In genomic region chr18:46421973-46422551, GRCh38 we compare ENCODE assay signal across 15 cellular contexts.
DNase-seq lines count a peak whose midpoint lies in the region; ATAC-seq, FAIRE-seq and TF ChIP-seq lines count a peak whose summit lies in the region.
"Had no signal": no experiment of that assay in that cellular context is flagged by ENCODE, and none has a peak within 500 bp of the region (broad histone marks: within the 10 kb centered on the region; RNA-seq: fewer than 3 reads in every experiment).

No MANE protein-coding gene starts in this region.

- TF ChIP-seq POLR2A in HepG2 (IDR thresholded peaks at IDR 0.05; ENCODE audit: insufficient read depth in 1 of 2, low read depth in 2 of 2, low read length in 2 of 2), result no peak

- no peak for TF ChIP-seq RAD21 in liver (IDR thresholded peaks at IDR 0.05)
- TF ChIP-seq RAD21 in HepG2 (CRISPR knock-in tag; IDR thresholded peaks at IDR 0.05), result no peak

- H3K27me3 ChIP-seq in liver (ENCODE audit: control insufficient read depth in 4 of 4, insufficient read depth in 4 of 4, low read length in 3 of 4) (no peaks in the 10 kb centered on the region), HepG2 (ENCODE audit: control insufficient read depth in 1 of 2, insufficient read depth in 2 of 2, low read length in 2 of 2) (peaks cover 0 to 14% of the 10 kb centered on the region in 2 experiments; a peak in 3 of 5 replicates), skeletal muscle tissue (ENCODE audit: control insufficient read depth in 3 of 3, insufficient read depth in 3 of 3, low read length in 3 of 3) (no peaks in the 10 kb centered on the region)

- H3K9me3 ChIP-seq in liver (ENCODE audit: control insufficient read depth in 4 of 4, low read length in 3 of 4) (no peaks in the 10 kb centered on the region), HepG2 (ENCODE audit: low read length) (no peaks in the 10 kb centered on the region), skeletal muscle tissue (ENCODE audit: control insufficient read depth in 3 of 3, low read length in 3 of 3) (no peaks in the 10 kb centered on the region)
- H3K9me3 ChIP-seq: A549 had no signal

- 60% methylated on average over 7 of the region's 7 CpGs for WGBS in liver
- 1% methylated on average over 4 of the region's 7 CpGs for WGBS in HepG2 (ENCODE audit: low lambda C conversion rate)

- no peaks in the 10 kb centered on the region for H3K79me2 ChIP-seq in HepG2 (ENCODE audit: insufficient read depth, low read length)

- no peak overlapping the region for H3K4me2 ChIP-seq in HepG2 (ENCODE audit: low read depth, low read length)
- H3K4me2 ChIP-seq: A549 had no signal

- H3K4me1 ChIP-seq in liver (ENCODE audit: control insufficient read depth in 4 of 4, insufficient read depth in 4 of 4, low read length in 3 of 4) (peaks cover 19 to 43% (median 36%) of the 10 kb centered on the region in 4 donors), HepG2 (ENCODE audit: insufficient read depth, low read length) (no peaks in the 10 kb centered on the region), skeletal muscle tissue (ENCODE audit: control insufficient read depth in 3 of 3, insufficient read depth in 3 of 3, low read length in 3 of 3) (peaks cover 47 to 72% (median 67%) of the 10 kb centered on the region in 3 donors)
- H3K4me1 ChIP-seq: A549 had no signal

- POLR2A ChIA-PET in HepG2 (lab: Yijun Ruan, JAX), result no interaction called here
- POLR2A ChIA-PET in RWPE1 (lab: Yijun Ruan, JAX; ENCODE audit: low non-redundant PET), result no interaction called here
- POLR2A ChIA-PET in naive thymus-derived CD8-positive, alpha-beta T cell (lab: Charles Lee), result no interaction called here

- no peak overlapping the region for H3K4me3 ChIP-seq in liver (ENCODE audit: low read depth in 1 of 3, low read length in 3 of 3)
- no peak overlapping the region for H3K4me3 ChIP-seq in HepG2 (replicated peaks in 1 of 3; ENCODE audit: insufficient read depth in 1 of 3, low read depth in 2 of 3, low read length in 3 of 3)
- peak overlapping the region in 1 of 3 donors; percentile 0 for H3K4me3 ChIP-seq in skeletal muscle tissue (ENCODE audit: low read length in 3 of 3)
- H3K4me3 ChIP-seq: A549 had no signal

- no peak overlapping the region for H2AFZ ChIP-seq in HepG2 (ENCODE audit: low read length)

- ATAC-seq in HepG2, result no peak
- peak; percentile 58 for ATAC-seq in left colon
- ATAC-seq in naive thymus-derived CD8-positive, alpha-beta T cell, result no peak
- ATAC-seq in GM19467 (IDR thresholded peaks at IDR 0.05; ENCODE audit: unreplicated experiment), result no peak
- ATAC-seq in HG03108 (IDR thresholded peaks at IDR 0.05; ENCODE audit: unreplicated experiment), result no peak
- ATAC-seq: A549 had no signal

- H3K27me3 Mint-ChIP-seq in naive thymus-derived CD8-positive, alpha-beta T cell, result peaks cover 0 to 3% (median 0%) of the 10 kb centered on the region in 5 donors

- FAIRE-seq in HepG2 (lab: Jason Lieb, UNC), result no peak
- FAIRE-seq: A549 had no signal

- H3K36me3 ChIP-seq in liver (ENCODE audit: control insufficient read depth in 4 of 4, insufficient read depth in 3 of 4, low read depth in 1 of 4, low read length in 3 of 4) (no peaks in the 10 kb centered on the region), HepG2 (replicated peaks in 1 of 2; ENCODE audit: control insufficient read depth in 1 of 2, insufficient read depth in 2 of 2, low read length in 2 of 2) (no peaks in the 10 kb centered on the region), skeletal muscle tissue (ENCODE audit: control insufficient read depth in 3 of 3, insufficient read depth in 3 of 3, low read length in 3 of 3) (no peaks in the 10 kb centered on the region)

- CTCF ChIA-PET in HepG2 (lab: Yijun Ruan, JAX; ENCODE audit: low intra/inter-chr PET ratio, low total read pairs), result no interaction called here
- CTCF ChIA-PET in RWPE1 (lab: Yijun Ruan, JAX), result no interaction called here

- no peaks in the 10 kb centered on the region for H4K20me1 ChIP-seq in HepG2 (ENCODE audit: insufficient read depth, low read length)

- peaks cover 2 to 17% (median 14%) of the 10 kb centered on the region in 4 donors for H3K4me1 Mint-ChIP-seq in naive thymus-derived CD8-positive, alpha-beta T cell
- H3K4me1 Mint-ChIP-seq: CD14-positive monocyte had no signal

- DNase-seq in HepG2 (ENCODE audit: low spot score) (no peak), RWPE1 (ENCODE audit: low spot score) (no peak), left colon (no peak)
- DNase-seq in naive thymus-derived CD8-positive, alpha-beta T cell, result no peak
- DNase-seq: COR-L47, H7, NCI-H1417 treated with DMSO at 0.1 percent for 48 hours, NCI-H2029 treated with DMSO at 0.1 percent for 48 hours, NCI-H446 treated with DMSO at 0.1 percent for 48 hours had no signal

- no peaks in the 10 kb centered on the region for H3K36me3 Mint-ChIP-seq in naive thymus-derived CD8-positive, alpha-beta T cell
- H3K36me3 Mint-ChIP-seq: CD14-positive monocyte had no signal

- H3K9me3 Mint-ChIP-seq in naive thymus-derived CD8-positive, alpha-beta T cell, result no peaks in the 10 kb centered on the region
- H3K9me3 Mint-ChIP-seq: CD14-positive monocyte had no signal

- in situ Hi-C loops in HepG2 (cut with HindIII; ENCODE audit: extremely low pct_ligation_motif_present, low pct_unique_long_range_greater_than_20kb), result no loop called here

- peak overlapping the region in 1 of 10 donors; percentile 43 for H3K4me3 Mint-ChIP-seq in naive thymus-derived CD8-positive, alpha-beta T cell
- H3K4me3 Mint-ChIP-seq: CD14-positive monocyte had no signal

- no TSS peak for BruUV-seq in HepG2 (replicated peaks; lab: Mats Ljungman, UMichigan)

- H3K9ac ChIP-seq in liver (ENCODE audit: low read depth in 1 of 2, low read length in 2 of 2) (no peak overlapping the region), HepG2 (ENCODE audit: insufficient read depth, low read depth, low read length) (no peak overlapping the region), skeletal muscle tissue (ENCODE audit: low read depth in 1 of 3, low read length in 3 of 3) (no peak overlapping the region)

- TF ChIP-seq EP300 in HepG2 (IDR thresholded peaks at IDR 0.05; ENCODE audit: low read depth in 2 of 2, low read length in 2 of 2) (no peak), HepG2 (CRISPR knock-in tag; IDR thresholded peaks at IDR 0.05; ENCODE audit: borderline replicate concordance) (no peak)

- peak overlapping the region; percentile 49 to 62 for H3K27ac ChIP-seq in liver (ENCODE audit: low read depth in 1 of 2, low read length in 2 of 2)
- no peak overlapping the region for H3K27ac ChIP-seq in HepG2 (ENCODE audit: extremely low read length, insufficient read depth, low read length)
- H3K27ac ChIP-seq in RWPE1, result peak overlapping the region; percentile 24; the same call in 1 of the 2 replicates
- H3K27ac ChIP-seq in skeletal muscle tissue (ENCODE audit: low read depth, low read length), result peak overlapping the region; percentile 15
- H3K27ac ChIP-seq: A549 had no signal

- no peak for TF ChIP-seq CTCF in liver (IDR thresholded peaks at IDR 0.05; ENCODE audit: low read depth, low read length, missing input control)
- TF ChIP-seq CTCF in HepG2 (CRISPR knock-in tag; IDR thresholded peaks at IDR 0.05), result no peak
- TF ChIP-seq CTCF in RWPE1 (conservative IDR thresholded peaks at IDR 0.05; ENCODE audit: low read depth), result no peak

- intact Hi-C loops in HepG2 (cut with micrococcal nuclease; ENCODE audit: unreplicated experiment), result no loop called here
- intact Hi-C loops in left colon (cut with DNase I, micrococcal nuclease), result no loop called here

- H3K27ac Mint-ChIP-seq in naive thymus-derived CD8-positive, alpha-beta T cell, result peak overlapping the region in 1 of 10 donors; percentile 45

TF ChIP-seq in liver, 16 proteins besides CTCF, POLR2A, EP300 and RAD21:
- peak in 1 of 2 donors; percentile 15 for TF ChIP-seq HNF4A (conservative IDR thresholded peaks at IDR 0.05)
- TF ChIP-seq SP1 (IDR thresholded peaks at IDR 0.05), result no peak

TF ChIP-seq in HepG2, 621 proteins besides CTCF, POLR2A, EP300 and RAD21 (continues in another document):
- no peak for TF ChIP-seq MXD3 (CRISPR knock-in tag; IDR thresholded peaks at IDR 0.05)
- TF ChIP-seq IKZF5 (CRISPR knock-in tag; IDR thresholded peaks at IDR 0.05), result no peak
- TF ChIP-seq ZNF180 (CRISPR knock-in tag; IDR thresholded peaks at IDR 0.05; ENCODE audit: borderline replicate concordance, low read depth), result no peak
- no peak for TF ChIP-seq SIN3B (IDR thresholded peaks at IDR 0.05; ENCODE audit: low read length)
- TF ChIP-seq BRCA1 (CRISPR knock-in tag; IDR thresholded peaks at IDR 0.05), result no peak
- TF ChIP-seq KDM5B (CRISPR knock-in tag; IDR thresholded peaks at IDR 0.05; ENCODE audit: borderline replicate concordance), result no peak
- TF ChIP-seq KLF13 (CRISPR knock-in tag; IDR thresholded peaks at IDR 0.05), result no peak
- TF ChIP-seq RXRB (CRISPR knock-in tag; IDR thresholded peaks at IDR 0.05; ENCODE audit: borderline replicate concordance), result no peak
- no peak for TF ChIP-seq FOXA3 (CRISPR knock-in tag; IDR thresholded peaks at IDR 0.05)
- no peak for TF ChIP-seq MAX (IDR thresholded peaks at IDR 0.05)
- TF ChIP-seq FLYWCH1 (CRISPR knock-in tag; IDR thresholded peaks at IDR 0.05), result no peak
- no peak for TF ChIP-seq JUN (CRISPR knock-in tag; IDR thresholded peaks at IDR 0.05)
